8 cellular contexts compared by ENCODE assay signal in the genomic region with DNA sequence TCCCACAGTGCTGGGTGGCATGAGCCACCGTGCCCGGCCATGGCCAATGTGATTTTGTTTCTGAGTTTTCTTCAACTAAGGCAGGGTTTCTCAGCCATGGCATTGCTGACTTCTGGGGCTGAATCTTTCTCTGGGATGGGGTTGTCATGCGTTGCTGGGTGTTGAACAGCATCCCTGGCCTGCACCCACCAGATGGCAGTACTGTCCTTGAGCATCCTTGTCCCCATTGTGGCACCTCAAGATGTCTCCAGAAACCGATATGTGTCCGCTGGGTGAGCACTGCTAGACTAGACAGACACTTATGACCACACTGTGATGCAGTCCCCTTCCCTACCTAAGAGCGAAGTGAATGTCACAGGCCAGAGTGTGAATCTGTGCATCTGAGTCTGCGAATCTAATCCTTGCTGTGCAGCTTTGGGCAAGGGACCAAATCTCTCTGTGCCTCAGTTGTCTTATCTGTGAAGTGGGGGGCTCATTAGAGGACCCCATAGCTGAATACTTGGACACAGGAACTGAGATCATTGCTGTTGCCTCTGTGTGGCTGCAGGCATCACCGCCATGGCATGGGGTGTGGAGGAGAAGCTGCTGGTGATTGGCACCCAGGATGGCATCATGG.
A peak's percentile ranks its signal among the peaks of the same experiment; 100 is the strongest.
DNase-seq lines count a peak whose midpoint lies in the region; ATAC-seq and TF ChIP-seq lines count a peak whose summit lies in the region.

No MANE protein-coding gene starts in this region.

- H3K4me2 ChIP-seq in OCI-LY1 (ENCODE audit: low read length), result no peak overlapping the region

- no peaks in the 10 kb centered on the region for H3K9me3 ChIP-seq in OCI-LY1 (ENCODE audit: low read length)

- no peaks in the 10 kb centered on the region for H3K9me2 ChIP-seq in OCI-LY1 (ENCODE audit: low read depth, low read length)

- no peaks in the 10 kb centered on the region for H3K27me3 ChIP-seq in OCI-LY1 (ENCODE audit: insufficient read depth, low read length)

- no peaks in the 10 kb centered on the region for H3K79me2 ChIP-seq in OCI-LY1 (ENCODE audit: insufficient read depth, low read length)

- H3K27ac ChIP-seq in C4-2B (no peak overlapping the region), OCI-LY1 (ENCODE audit: low read depth, low read length, poor library complexity, severe bottlenecking) (no peak overlapping the region)

- H3K36me3 ChIP-seq in OCI-LY1 (ENCODE audit: insufficient read depth, low read length), result no peaks in the 10 kb centered on the region

- H3F3A ChIP-seq in OCI-LY1 (ENCODE audit: insufficient read depth, low read length), result no peaks in the 10 kb centered on the region

- H3K4me3 ChIP-seq in OCI-LY1 (ENCODE audit: low read depth, low read length, poor library complexity, severe bottlenecking), result no peak overlapping the region

- no peak for ATAC-seq in HG03108 (IDR thresholded peaks at IDR 0.05; ENCODE audit: unreplicated experiment)

- TF ChIP-seq CTCF in C4-2B (conservative IDR thresholded peaks at IDR 0.05) (peak; percentile 78), OCI-LY1 (IDR thresholded peaks at IDR 0.05; ENCODE audit: low read length) (peak; percentile 78)

- DNase-seq in GM19240 (ENCODE audit: insufficient read length, low spot score), result peak; percentile 51
- peak; percentile 45 for DNase-seq in activated T-cell treated with anti-CD3 and anti-CD28 coated beads, Interleukin-2, amount 50 U/mL, for 1 hour
- peak; percentile 71 for DNase-seq in germinal center (ENCODE audit: low spot score)
- peak; percentile 20 for DNase-seq in retina
- no peak for DNase-seq in NCI-H774 (lab: John Stamatoyannopoulos, UW)

- H3K4me1 ChIP-seq in OCI-LY1 (ENCODE audit: insufficient read depth, low read length, severe bottlenecking), result no peaks in the 10 kb centered on the region

- H4K20me1 ChIP-seq in OCI-LY1 (ENCODE audit: insufficient read depth, low read length), result no peaks in the 10 kb centered on the region

- H2AFZ ChIP-seq in OCI-LY1 (ENCODE audit: low read length), result no peak overlapping the region

- no peak overlapping the region for H3K9ac ChIP-seq in OCI-LY1 (ENCODE audit: low read length)
